Comparison of ENCODE assay signal across 1 cellular context in genomic region chr1:160101037-160101716, GRCh38.
TF ChIP-seq lines count a peak whose summit lies in the region.

No MANE protein-coding gene starts in this region.

TF ChIP-seq in HepG2, 621 proteins besides CTCF, POLR2A, EP300 and RAD21 (continued from another document and continues in another):
- no peak for TF ChIP-seq AHDC1 (CRISPR knock-in tag; IDR thresholded peaks at IDR 0.05; ENCODE audit: borderline replicate concordance)
- TF ChIP-seq PAWR (CRISPR knock-in tag; IDR thresholded peaks at IDR 0.05; ENCODE audit: borderline replicate concordance) = no peak
- TF ChIP-seq ZBED4 (CRISPR knock-in tag; IDR thresholded peaks at IDR 0.05; ENCODE audit: borderline replicate concordance) = peak; percentile 59
- no peak for TF ChIP-seq ETV5 (CRISPR knock-in tag; IDR thresholded peaks at IDR 0.05; ENCODE audit: borderline replicate concordance)
- TF ChIP-seq ZNF512B (CRISPR knock-in tag; IDR thresholded peaks at IDR 0.05; ENCODE audit: borderline replicate concordance) = no peak
- no peak for TF ChIP-seq HNRNPK (IDR thresholded peaks at IDR 0.05; ENCODE audit: low read depth, low read length, poor library complexity, severe bottlenecking)
- no peak for TF ChIP-seq ELF1 (CRISPR knock-in tag; IDR thresholded peaks at IDR 0.05)
- no peak for TF ChIP-seq TFDP2 (CRISPR knock-in tag; IDR thresholded peaks at IDR 0.05)
- TF ChIP-seq ZMYM4 (CRISPR knock-in tag; IDR thresholded peaks at IDR 0.05) = peak; percentile 69
- no peak for TF ChIP-seq GTF2F1 (IDR thresholded peaks at IDR 0.05; ENCODE audit: low read length)
- TF ChIP-seq ADNP (CRISPR knock-in tag; IDR thresholded peaks at IDR 0.05) = no peak
- peak; percentile 68 for TF ChIP-seq SMC3 (IDR thresholded peaks at IDR 0.05; ENCODE audit: low read length)
- TF ChIP-seq GTF3A (CRISPR knock-in tag; conservative IDR thresholded peaks at IDR 0.05) = no peak
- TF ChIP-seq MBD4 (IDR thresholded peaks at IDR 0.05; ENCODE audit: borderline replicate concordance, low read length) = no peak
- TF ChIP-seq ZNF782 (CRISPR knock-in tag; IDR thresholded peaks at IDR 0.05; ENCODE audit: borderline replicate concordance) = no peak
- TF ChIP-seq LBX2 (CRISPR knock-in tag; IDR thresholded peaks at IDR 0.05; ENCODE audit: borderline replicate concordance) = no peak
- TF ChIP-seq TSC22D2 (CRISPR knock-in tag; IDR thresholded peaks at IDR 0.05; ENCODE audit: borderline replicate concordance) = no peak
- peak; percentile 35; the same call in 1 of the 2 replicates for TF ChIP-seq ZGPAT (CRISPR knock-in tag; IDR thresholded peaks at IDR 0.05)
- no peak for TF ChIP-seq NFATC3 (CRISPR knock-in tag; IDR thresholded peaks at IDR 0.05)
- peak; percentile 62; the same call in 1 of the 2 replicates for TF ChIP-seq ERF (CRISPR knock-in tag; IDR thresholded peaks at IDR 0.05)
- TF ChIP-seq ZNF605 (CRISPR knock-in tag; IDR thresholded peaks at IDR 0.05) = peak; percentile 87
- no peak for TF ChIP-seq ZNF879 (CRISPR knock-in tag; IDR thresholded peaks at IDR 0.05)
- no peak for TF ChIP-seq THYN1 (CRISPR knock-in tag; IDR thresholded peaks at IDR 0.05; ENCODE audit: borderline replicate concordance, low read depth)
- TF ChIP-seq MXI1 (IDR thresholded peaks at IDR 0.05; ENCODE audit: borderline replicate concordance, low read depth, low read length) = peak; percentile 82; the same call in 1 of the 3 replicates
- TF ChIP-seq PBX3 (CRISPR knock-in tag; IDR thresholded peaks at IDR 0.05; ENCODE audit: borderline replicate concordance) = no peak
- TF ChIP-seq KDM5A (IDR thresholded peaks at IDR 0.05; ENCODE audit: borderline replicate concordance, low read length) = no peak
- no peak for TF ChIP-seq HNRNPH1 (optimal IDR thresholded peaks at IDR 0.05; ENCODE audit: low read depth, low read length)
- no peak for TF ChIP-seq FOXP1 (IDR thresholded peaks at IDR 0.05)
- peak; percentile 31; the same call in 1 of the 2 replicates for TF ChIP-seq FOXP1 (CRISPR knock-in tag; IDR thresholded peaks at IDR 0.05)
- no peak for TF ChIP-seq ZSCAN21 (CRISPR knock-in tag; IDR thresholded peaks at IDR 0.05; ENCODE audit: borderline replicate concordance)
- no peak for TF ChIP-seq TRIM22 (IDR thresholded peaks at IDR 0.05)
- no peak for TF ChIP-seq E2F5 (CRISPR knock-in tag; conservative IDR thresholded peaks at IDR 0.05)
- no peak for TF ChIP-seq ZNF768 (CRISPR knock-in tag; IDR thresholded peaks at IDR 0.05)
- TF ChIP-seq ZNF329 (CRISPR knock-in tag; IDR thresholded peaks at IDR 0.05; ENCODE audit: low read depth) = no peak
- peak; percentile 67; the same call in 1 of the 2 replicates for TF ChIP-seq BORCS8-MEF2B (CRISPR knock-in tag; IDR thresholded peaks at IDR 0.05)
- TF ChIP-seq NPAS2 (CRISPR knock-in tag; IDR thresholded peaks at IDR 0.05; ENCODE audit: borderline replicate concordance) = 0 out of 2 replicates have a peak, but pooled peaks have one; percentile 45
- no peak for TF ChIP-seq NONO (IDR thresholded peaks at IDR 0.05)
- 0 out of 2 replicates have a peak, but pooled peaks have one; percentile 39 for TF ChIP-seq NONO (CRISPR knock-in tag; conservative IDR thresholded peaks at IDR 0.05)
- peak; percentile 32; the same call in 1 of the 2 replicates for TF ChIP-seq FOSL2 (CRISPR knock-in tag; IDR thresholded peaks at IDR 0.05)
- TF ChIP-seq HMGA1 (CRISPR knock-in tag; conservative IDR thresholded peaks at IDR 0.05) = no peak
- no peak for TF ChIP-seq HOMEZ (CRISPR knock-in tag; IDR thresholded peaks at IDR 0.05; ENCODE audit: low read depth)
- peak; percentile 43; the same call in 1 of the 2 replicates for TF ChIP-seq SIN3B (IDR thresholded peaks at IDR 0.05; ENCODE audit: low read length)
